ENCODE assay signal across 1 cellular context in the genomic region with DNA sequence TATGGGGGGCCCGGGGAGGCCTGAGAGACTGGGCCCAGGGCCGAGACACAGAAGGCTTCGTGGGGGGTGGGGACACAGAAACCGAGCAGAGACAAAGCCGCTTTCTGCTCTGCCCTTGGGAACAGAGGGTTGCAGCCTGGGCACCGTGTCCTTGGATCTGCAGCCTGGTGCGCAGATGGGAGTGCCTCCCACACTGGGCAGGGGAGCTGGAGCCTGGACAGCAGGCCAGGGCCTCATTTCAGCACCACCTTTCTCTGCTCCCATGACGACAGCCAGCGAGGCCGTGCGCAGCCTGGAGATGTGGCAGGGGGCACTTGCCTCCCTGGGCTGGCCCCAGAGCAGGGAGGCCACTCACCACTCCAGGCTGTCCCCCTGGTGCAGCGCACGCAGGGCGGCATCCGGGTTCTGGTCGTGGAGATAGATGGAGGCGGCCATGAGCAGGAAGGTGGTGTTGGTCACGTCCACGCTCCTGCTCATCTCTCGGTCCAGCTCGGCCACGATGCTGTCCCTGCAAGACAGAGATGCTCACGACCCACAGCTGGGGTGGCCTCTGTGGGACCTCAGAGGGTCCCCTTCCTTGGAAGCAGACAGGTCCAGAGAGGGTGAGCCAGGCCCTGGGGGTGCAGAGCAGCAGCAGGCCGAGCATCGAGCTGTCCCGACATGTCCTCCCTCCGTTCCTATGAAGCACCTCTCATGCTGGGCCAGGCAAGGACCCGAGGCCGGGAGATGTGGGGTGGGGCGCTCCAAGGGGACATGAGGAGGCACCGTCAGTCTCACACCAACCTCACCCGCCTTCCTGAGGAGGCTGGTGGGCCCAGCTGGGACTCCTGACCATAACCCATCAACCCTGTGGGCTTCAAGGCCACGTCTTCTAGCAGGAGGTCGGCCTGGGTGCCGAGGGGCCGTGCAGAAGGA.
TF ChIP-seq lines count a peak whose summit lies in the region.

No MANE protein-coding gene starts in this region.

TF ChIP-seq in H1, 55 proteins besides CTCF, POLR2A, EP300 and RAD21:
- TF ChIP-seq POU5F1 (IDR thresholded peaks at IDR 0.05; ENCODE audit: low read depth, low read length) (no peak), ASH2L (IDR thresholded peaks at IDR 0.05; ENCODE audit: low read length) (no peak), JUND (IDR thresholded peaks at IDR 0.05; ENCODE audit: low read length) (no peak), TAF1 (IDR thresholded peaks at IDR 0.05; ENCODE audit: low read depth, low read length) (no peak), CHD2 (IDR thresholded peaks at IDR 0.05; ENCODE audit: low read length) (no peak), POLR2AphosphoS5 (IDR thresholded peaks at IDR 0.05; ENCODE audit: low read depth, low read length) (no peak), CREB1 (IDR thresholded peaks at IDR 0.05) (no peak), SP4 (IDR thresholded peaks at IDR 0.05; ENCODE audit: low read length) (no peak), TBP (IDR thresholded peaks at IDR 0.05; ENCODE audit: low read depth, low read length) (no peak), SIX5 (IDR thresholded peaks at IDR 0.05; ENCODE audit: low read depth, low read length) (no peak), BRCA1 (IDR thresholded peaks at IDR 0.05; ENCODE audit: low read depth, low read length) (no peak), SP1 (IDR thresholded peaks at IDR 0.05; ENCODE audit: low read depth, low read length) (no peak), EZH2 (IDR thresholded peaks at IDR 0.05; ENCODE audit: low read depth, low read length, severe bottlenecking) (no peak), RBBP5 (IDR thresholded peaks at IDR 0.05; ENCODE audit: borderline replicate concordance, low read depth, low read length) (no peak), FOSL1 (IDR thresholded peaks at IDR 0.05; ENCODE audit: insufficient read depth, low read depth, low read length) (no peak)
- TF ChIP-seq, protein P1, sequence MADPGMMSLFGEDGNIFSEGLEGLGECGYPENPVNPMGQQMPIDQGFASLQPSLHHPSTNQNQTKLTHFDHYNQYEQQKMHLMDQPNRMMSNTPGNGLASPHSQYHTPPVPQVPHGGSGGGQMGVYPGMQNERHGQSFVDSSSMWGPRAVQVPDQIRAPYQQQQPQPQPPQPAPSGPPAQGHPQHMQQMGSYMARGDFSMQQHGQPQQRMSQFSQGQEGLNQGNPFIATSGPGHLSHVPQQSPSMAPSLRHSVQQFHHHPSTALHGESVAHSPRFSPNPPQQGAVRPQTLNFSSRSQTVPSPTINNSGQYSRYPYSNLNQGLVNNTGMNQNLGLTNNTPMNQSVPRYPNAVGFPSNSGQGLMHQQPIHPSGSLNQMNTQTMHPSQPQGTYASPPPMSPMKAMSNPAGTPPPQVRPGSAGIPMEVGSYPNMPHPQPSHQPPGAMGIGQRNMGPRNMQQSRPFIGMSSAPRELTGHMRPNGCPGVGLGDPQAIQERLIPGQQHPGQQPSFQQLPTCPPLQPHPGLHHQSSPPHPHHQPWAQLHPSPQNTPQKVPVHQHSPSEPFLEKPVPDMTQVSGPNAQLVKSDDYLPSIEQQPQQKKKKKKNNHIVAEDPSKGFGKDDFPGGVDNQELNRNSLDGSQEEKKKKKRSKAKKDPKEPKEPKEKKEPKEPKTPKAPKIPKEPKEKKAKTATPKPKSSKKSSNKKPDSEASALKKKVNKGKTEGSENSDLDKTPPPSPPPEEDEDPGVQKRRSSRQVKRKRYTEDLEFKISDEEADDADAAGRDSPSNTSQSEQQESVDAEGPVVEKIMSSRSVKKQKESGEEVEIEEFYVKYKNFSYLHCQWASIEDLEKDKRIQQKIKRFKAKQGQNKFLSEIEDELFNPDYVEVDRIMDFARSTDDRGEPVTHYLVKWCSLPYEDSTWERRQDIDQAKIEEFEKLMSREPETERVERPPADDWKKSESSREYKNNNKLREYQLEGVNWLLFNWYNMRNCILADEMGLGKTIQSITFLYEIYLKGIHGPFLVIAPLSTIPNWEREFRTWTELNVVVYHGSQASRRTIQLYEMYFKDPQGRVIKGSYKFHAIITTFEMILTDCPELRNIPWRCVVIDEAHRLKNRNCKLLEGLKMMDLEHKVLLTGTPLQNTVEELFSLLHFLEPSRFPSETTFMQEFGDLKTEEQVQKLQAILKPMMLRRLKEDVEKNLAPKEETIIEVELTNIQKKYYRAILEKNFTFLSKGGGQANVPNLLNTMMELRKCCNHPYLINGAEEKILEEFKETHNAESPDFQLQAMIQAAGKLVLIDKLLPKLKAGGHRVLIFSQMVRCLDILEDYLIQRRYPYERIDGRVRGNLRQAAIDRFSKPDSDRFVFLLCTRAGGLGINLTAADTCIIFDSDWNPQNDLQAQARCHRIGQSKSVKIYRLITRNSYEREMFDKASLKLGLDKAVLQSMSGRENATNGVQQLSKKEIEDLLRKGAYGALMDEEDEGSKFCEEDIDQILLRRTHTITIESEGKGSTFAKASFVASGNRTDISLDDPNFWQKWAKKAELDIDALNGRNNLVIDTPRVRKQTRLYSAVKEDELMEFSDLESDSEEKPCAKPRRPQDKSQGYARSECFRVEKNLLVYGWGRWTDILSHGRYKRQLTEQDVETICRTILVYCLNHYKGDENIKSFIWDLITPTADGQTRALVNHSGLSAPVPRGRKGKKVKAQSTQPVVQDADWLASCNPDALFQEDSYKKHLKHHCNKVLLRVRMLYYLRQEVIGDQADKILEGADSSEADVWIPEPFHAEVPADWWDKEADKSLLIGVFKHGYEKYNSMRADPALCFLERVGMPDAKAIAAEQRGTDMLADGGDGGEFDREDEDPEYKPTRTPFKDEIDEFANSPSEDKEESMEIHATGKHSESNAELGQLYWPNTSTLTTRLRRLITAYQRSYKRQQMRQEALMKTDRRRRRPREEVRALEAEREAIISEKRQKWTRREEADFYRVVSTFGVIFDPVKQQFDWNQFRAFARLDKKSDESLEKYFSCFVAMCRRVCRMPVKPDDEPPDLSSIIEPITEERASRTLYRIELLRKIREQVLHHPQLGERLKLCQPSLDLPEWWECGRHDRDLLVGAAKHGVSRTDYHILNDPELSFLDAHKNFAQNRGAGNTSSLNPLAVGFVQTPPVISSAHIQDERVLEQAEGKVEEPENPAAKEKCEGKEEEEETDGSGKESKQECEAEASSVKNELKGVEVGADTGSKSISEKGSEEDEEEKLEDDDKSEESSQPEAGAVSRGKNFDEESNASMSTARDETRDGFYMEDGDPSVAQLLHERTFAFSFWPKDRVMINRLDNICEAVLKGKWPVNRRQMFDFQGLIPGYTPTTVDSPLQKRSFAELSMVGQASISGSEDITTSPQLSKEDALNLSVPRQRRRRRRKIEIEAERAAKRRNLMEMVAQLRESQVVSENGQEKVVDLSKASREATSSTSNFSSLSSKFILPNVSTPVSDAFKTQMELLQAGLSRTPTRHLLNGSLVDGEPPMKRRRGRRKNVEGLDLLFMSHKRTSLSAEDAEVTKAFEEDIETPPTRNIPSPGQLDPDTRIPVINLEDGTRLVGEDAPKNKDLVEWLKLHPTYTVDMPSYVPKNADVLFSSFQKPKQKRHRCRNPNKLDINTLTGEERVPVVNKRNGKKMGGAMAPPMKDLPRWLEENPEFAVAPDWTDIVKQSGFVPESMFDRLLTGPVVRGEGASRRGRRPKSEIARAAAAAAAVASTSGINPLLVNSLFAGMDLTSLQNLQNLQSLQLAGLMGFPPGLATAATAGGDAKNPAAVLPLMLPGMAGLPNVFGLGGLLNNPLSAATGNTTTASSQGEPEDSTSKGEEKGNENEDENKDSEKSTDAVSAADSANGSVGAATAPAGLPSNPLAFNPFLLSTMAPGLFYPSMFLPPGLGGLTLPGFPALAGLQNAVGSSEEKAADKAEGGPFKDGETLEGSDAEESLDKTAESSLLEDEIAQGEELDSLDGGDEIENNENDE (IDR thresholded peaks at IDR 0.05; ENCODE audit: insufficient replicate concordance, low read length), result no peak
